21 cellular contexts compared by ENCODE assay signal in genomic region chr1:151242442-151242841, GRCh38. TPM values are rescaled to one million over a fixed set of nuclear protein-coding genes. Genes with fewer than 3 reads are reported as not detected.
DNase-seq lines count a peak whose midpoint lies in the region; ATAC-seq and TF ChIP-seq lines count a peak whose summit lies in the region.
"Had no signal": no experiment of that assay in that cellular context is flagged by ENCODE, and none has a peak within 500 bp of the region (broad histone marks: within the 10 kb centered on the region; RNA-seq: fewer than 3 reads in every experiment).

No MANE protein-coding gene starts in this region.

- H3K4me1 ChIP-seq in IMR-90 (ENCODE audit: control insufficient read depth, insufficient read depth, low read length), result peaks cover 4% of the 10 kb centered on the region

- no peak overlapping the region for H3K56ac ChIP-seq in IMR-90 (ENCODE audit: extremely low read depth, insufficient read depth, low read length)

- POLR2A ChIA-PET in IMR-90 (lab: Charles Lee; ENCODE audit: unreplicated experiment), result no interaction called here

- no peak overlapping the region for H3K23ac ChIP-seq in IMR-90 (ENCODE audit: low read depth, low read length)

- no peak overlapping the region for H3K9ac ChIP-seq in IMR-90 (ENCODE audit: low read depth, low read length)
- H3K9ac ChIP-seq: GM23248, KMS-11 had no signal

- no TSS peak for BruUV-seq in IMR-90 (replicated peaks; lab: Mats Ljungman, UMichigan)

- no peak overlapping the region for H3K4me3 Mint-ChIP-seq in activated T-cell treated with anti-CD3 and anti-CD28 coated beads, Interleukin-2, amount 50 U/mL, for 24 hours
- no peak overlapping the region for H3K4me3 Mint-ChIP-seq in activated T-helper 1 cell treated with anti-CD3 and anti-CD28 coated beads, Interleukin-12 subunit alpha, Interleukin-12 subunit beta, Interleukin-2, Interleukin-4 antibody, amounts not matched to agents 30 ng/mL and 10 ng/mL and 1 ng/mL, durations not matched to agents 14 hours and 24 hours and 36 hours
- H3K4me3 Mint-ChIP-seq: CD8-positive, alpha-beta T cell had no signal

- no peaks in the 10 kb centered on the region for H3K9me3 Mint-ChIP-seq in activated T-cell treated with anti-CD3 and anti-CD28 coated beads, Interleukin-2, amount 50 U/mL, for 24 hours
- H3K9me3 Mint-ChIP-seq in activated T-helper 1 cell treated with anti-CD3 and anti-CD28 coated beads, Interleukin-12 subunit alpha, Interleukin-12 subunit beta, Interleukin-2, Interleukin-4 antibody, amounts not matched to agents 30 ng/mL and 10 ng/mL and 1 ng/mL, durations not matched to agents 14 hours and 24 hours and 36 hours, result no peaks in the 10 kb centered on the region
- H3K9me3 Mint-ChIP-seq: CD8-positive, alpha-beta T cell had no signal

- intact Hi-C loops in IMR-90 (cut with micrococcal nuclease), result no loop called here
- intact Hi-C loops in activated T-helper 1 cell treated with anti-CD3 and anti-CD28 coated beads, Interleukin-12 subunit alpha, Interleukin-12 subunit beta, Interleukin-2, Interleukin-4 antibody, amounts not matched to agents 30 ng/mL and 10 ng/mL and 1 ng/mL, durations not matched to agents 14 hours and 24 hours and 36 hours (cut with micrococcal nuclease), result no loop called here

- no peak overlapping the region for H3K4ac ChIP-seq in IMR-90 (ENCODE audit: low read depth, low read length)

- no peak overlapping the region for H3K4me2 ChIP-seq in IMR-90 (ENCODE audit: low read depth, low read length)
- H3K4me2 ChIP-seq: KMS-11 had no signal

- peak overlapping the region; percentile 71 for H3K27ac Mint-ChIP-seq in activated T-cell treated with anti-CD3 and anti-CD28 coated beads, Interleukin-2, amount 50 U/mL, for 24 hours
- peak overlapping the region; percentile 23 for H3K27ac Mint-ChIP-seq in activated T-helper 1 cell treated with anti-CD3 and anti-CD28 coated beads, Interleukin-12 subunit alpha, Interleukin-12 subunit beta, Interleukin-2, Interleukin-4 antibody, amounts not matched to agents 30 ng/mL and 10 ng/mL and 1 ng/mL, durations not matched to agents 14 hours and 24 hours and 36 hours
- H3K27ac Mint-ChIP-seq: CD8-positive, alpha-beta T cell had no signal

- no peak overlapping the region for H2BK5ac ChIP-seq in IMR-90 (ENCODE audit: low read depth, low read length, poor library complexity, severe bottlenecking)

- no peak for TF ChIP-seq RAD21 in IMR-90 (IDR thresholded peaks at IDR 0.05; ENCODE audit: low read length)

- H4K20me1 ChIP-seq in IMR-90 (ENCODE audit: insufficient read depth, low read length), result peaks cover 16% of the 10 kb centered on the region; the same call in 1 of the 2 replicates

- no peaks in the 10 kb centered on the region for H3K27me3 Mint-ChIP-seq in activated T-cell treated with anti-CD3 and anti-CD28 coated beads, Interleukin-2, amount 50 U/mL, for 24 hours
- H3K27me3 Mint-ChIP-seq in activated T-helper 1 cell treated with anti-CD3 and anti-CD28 coated beads, Interleukin-12 subunit alpha, Interleukin-12 subunit beta, Interleukin-2, Interleukin-4 antibody, amounts not matched to agents 30 ng/mL and 10 ng/mL and 1 ng/mL, durations not matched to agents 14 hours and 24 hours and 36 hours (ENCODE audit: insufficient read depth), result no peaks in the 10 kb centered on the region

- H4K8ac ChIP-seq in IMR-90 (ENCODE audit: low read depth in 2 of 2, low read length in 2 of 2), result no peak overlapping the region

- H3K36me3 ChIP-seq in IMR-90 (ENCODE audit: control insufficient read depth, insufficient read depth, low read length), result peaks cover 57% of the 10 kb centered on the region

- CTCF ChIA-PET in IMR-90 (lab: Yijun Ruan, JAX), result interaction anchor here (0.9 to 1.4 kb wide), 2 partner anchors 8 to 9 kb away, joined by 3 to 5 read pairs; no protein-coding TSS in a partner anchor

- no peaks in the 10 kb centered on the region for H3K9me3 ChIP-seq in IMR-90 (ENCODE audit: control insufficient read depth, insufficient read depth, low read length)
- H3K9me3 ChIP-seq: HAP-1 had no signal

- ATAC-seq in IMR-90 (ENCODE audit: low read depth) (no peak), GM19023 (IDR thresholded peaks at IDR 0.05; ENCODE audit: unreplicated experiment) (no peak)
- ATAC-seq: CD8-positive, alpha-beta T cell; Panc1 had no signal

- no peak overlapping the region for H4K5ac ChIP-seq in IMR-90 (ENCODE audit: low read depth, low read length)

- H2BK120ac ChIP-seq in IMR-90 (ENCODE audit: low read depth, low read length), result no peak overlapping the region

- H4K91ac ChIP-seq in IMR-90 (ENCODE audit: insufficient read depth, low read depth, low read length), result no peak overlapping the region

- in situ Hi-C loops in IMR-90 (cut with MboI; ENCODE audit: low sequenced_read_pairs), result no loop called here

- 100% methylated on average over 2 of the region's 2 CpGs; no CpG with 5 or more reads in 1 of the 2 experiments for WGBS in IMR-90 (ENCODE audit: extremely low coverage in 2 of 2, insufficient read length in 1 of 2), 2 experiments

- peaks cover 25 to 36% of the 10 kb centered on the region in 2 experiments for H3K79me1 ChIP-seq in IMR-90 (ENCODE audit: low read depth in 1 of 2, low read length in 2 of 2)

- peaks cover 98% of the 10 kb centered on the region for H3K36me3 Mint-ChIP-seq in activated T-cell treated with anti-CD3 and anti-CD28 coated beads, Interleukin-2, amount 50 U/mL, for 24 hours (ENCODE audit: low read depth)
- H3K36me3 Mint-ChIP-seq in activated T-helper 1 cell treated with anti-CD3 and anti-CD28 coated beads, Interleukin-12 subunit alpha, Interleukin-12 subunit beta, Interleukin-2, Interleukin-4 antibody, amounts not matched to agents 30 ng/mL and 10 ng/mL and 1 ng/mL, durations not matched to agents 14 hours and 24 hours and 36 hours (ENCODE audit: low read depth), result peaks cover 52% of the 10 kb centered on the region

- H2AK9ac ChIP-seq in IMR-90 (replicated peaks; ENCODE audit: low read depth, low read length, poor library complexity), result no peak overlapping the region

- TF ChIP-seq POLR2A in IMR-90 (IDR thresholded peaks at IDR 0.05; ENCODE audit: low read depth, low read length), result no peak

- TF ChIP-seq CTCF in IMR-90 (conservative IDR thresholded peaks at IDR 0.05; ENCODE audit: low read depth, low read length) (no peak), fibroblast of the aortic adventitia (IDR thresholded peaks at IDR 0.05; ENCODE audit: insufficient read depth, low read length) (no peak)

- H2BK20ac ChIP-seq in IMR-90 (ENCODE audit: low read depth, low read length), result no peak overlapping the region

- no peak overlapping the region for H3K4me3 ChIP-seq in IMR-90 (ENCODE audit: insufficient read depth, low read depth, low read length)
- H3K4me3 ChIP-seq in fibroblast of the aortic adventitia (ENCODE audit: low read depth, low read length), result no peak overlapping the region
- H3K4me3 ChIP-seq: GM23248, HAP-1 had no signal

- H3K27ac ChIP-seq in IMR-90 (ENCODE audit: insufficient read depth, low read length) (no peak overlapping the region), caudate nucleus (ENCODE audit: low read depth, low read length) (no peak overlapping the region)
- H3K27ac ChIP-seq: GM23248, HL-60, KMS-11 had no signal

- H3K9me1 ChIP-seq in IMR-90 (ENCODE audit: insufficient read depth, low read length), result peaks cover 3% of the 10 kb centered on the region

- no peak overlapping the region for H2AFZ ChIP-seq in IMR-90 (replicated peaks; ENCODE audit: low read length, poor library complexity)
- H2AFZ ChIP-seq: GM23248 had no signal

- H3K27me3 ChIP-seq in IMR-90 (ENCODE audit: control insufficient read depth, insufficient read depth, low read length), result no peaks in the 10 kb centered on the region

- H2BK15ac ChIP-seq in IMR-90 (ENCODE audit: low read depth, low read length), result no peak overlapping the region

- DNase-seq in activated T-cell treated with anti-CD3 and anti-CD28 coated beads, Interleukin-2, amount 50 U/mL, for 24 hours, result no peak
- no peak for DNase-seq in activated T-cell treated with anti-CD3 and anti-CD28 coated beads for 4 hours
- DNase-seq in IMR-90, result no peak
- no peak for DNase-seq in activated T-helper 1 cell treated with anti-CD3 and anti-CD28 coated beads, Interleukin-12 subunit alpha, Interleukin-12 subunit beta, Interleukin-2, Interleukin-4 antibody, amounts not matched to agents 30 ng/mL and 10 ng/mL and 1 ng/mL, durations not matched to agents 14 hours and 24 hours and 36 hours (ENCODE audit: low spot score)
- peak; percentile 19 for DNase-seq in fibroblast of the aortic adventitia (ENCODE audit: low read depth)
- no peak for DNase-seq in caudate nucleus (lab: John Stamatoyannopoulos, UW)
- DNase-seq in NCI-H1092 treated with DMSO at 0.1 percent for 48 hours (lab: John Stamatoyannopoulos, UW), result no peak
- DNase-seq: AML-193; CD8-positive, alpha-beta T cell; GM23248; NCI-H1105; NCI-H146; NCI-H2029; NCI-H226; NCI-H510A treated with DMSO at 0.1 percent for 48 hours; NCI-H82 had no signal

- dilution Hi-C loops in IMR-90 (cut with HindIII; ENCODE audit: low sequenced_read_pairs, unreplicated experiment), result no loop called here

- peaks cover 2% of the 10 kb centered on the region for H3K4me1 Mint-ChIP-seq in activated T-cell treated with anti-CD3 and anti-CD28 coated beads, Interleukin-2, amount 50 U/mL, for 24 hours (ENCODE audit: low read depth)
- peaks cover 5% of the 10 kb centered on the region for H3K4me1 Mint-ChIP-seq in activated T-helper 1 cell treated with anti-CD3 and anti-CD28 coated beads, Interleukin-12 subunit alpha, Interleukin-12 subunit beta, Interleukin-2, Interleukin-4 antibody, amounts not matched to agents 30 ng/mL and 10 ng/mL and 1 ng/mL, durations not matched to agents 14 hours and 24 hours and 36 hours (ENCODE audit: low read depth)

- H3K18ac ChIP-seq in IMR-90 (ENCODE audit: low read depth, low read length), result no peak overlapping the region

- H3K14ac ChIP-seq in IMR-90 (replicated peaks; ENCODE audit: low read depth, low read length), result no peak overlapping the region

- no peak overlapping the region for H2AK5ac ChIP-seq in IMR-90 (ENCODE audit: low read depth, low read length)

RNA-seq across cellular contexts. Expression of gene PSMD4, which starts 12.1 kb away (rescaled TPM):
- total RNA-seq in IMR-90 (2012; rRNA removed), result 289 and 349 TPM in 2 replicates
- 282 and 314 TPM in 2 replicates for polyA plus RNA-seq in IMR-90 (2012; rRNA removed)
- 247 and 276 TPM in 2 replicates for polyA plus RNA-seq in IMR-90 (2012; cell fraction: cytosol; rRNA removed)
- polyA plus RNA-seq in IMR-90 (2012; cell fraction: nucleus; rRNA removed; ENCODE audit: low replicate concordance), result 150 and 155 TPM in 2 replicates
- total RNA-seq in activated T-helper 1 cell treated with anti-CD3 and anti-CD28 coated beads, Interleukin-12 subunit alpha, Interleukin-12 subunit beta, Interleukin-2, Interleukin-4 antibody, amounts not matched to agents 30 ng/mL and 10 ng/mL and 1 ng/mL, durations not matched to agents 14 hours and 24 hours and 36 hours, result 276 and 285 TPM in 2 replicates
- 111 and 139 TPM in 2 replicates for total RNA-seq in fibroblast of the aortic adventitia (ENCODE audit: low replicate concordance)

RNA-seq across cellular contexts. Expression of gene ZNF687, which starts 39.7 kb away (rescaled TPM):
- 5.7 and 6.4 TPM in 2 replicates for total RNA-seq in IMR-90 (2012; rRNA removed)
- 10.8 and 13.7 TPM in 2 replicates for polyA plus RNA-seq in IMR-90 (2012; rRNA removed)
- polyA plus RNA-seq in IMR-90 (2012; cell fraction: cytosol; rRNA removed), result 5.8 and 12.6 TPM in 2 replicates
- polyA plus RNA-seq in IMR-90 (2012; cell fraction: nucleus; rRNA removed; ENCODE audit: low replicate concordance), result 22.7 and 52.2 TPM in 2 replicates
- total RNA-seq in activated T-helper 1 cell treated with anti-CD3 and anti-CD28 coated beads, Interleukin-12 subunit alpha, Interleukin-12 subunit beta, Interleukin-2, Interleukin-4 antibody, amounts not matched to agents 30 ng/mL and 10 ng/mL and 1 ng/mL, durations not matched to agents 14 hours and 24 hours and 36 hours, result 26.9 and 27.3 TPM in 2 replicates
- total RNA-seq in fibroblast of the aortic adventitia (ENCODE audit: low replicate concordance), result 7.0 and 14.2 TPM in 2 replicates

RNA-seq across cellular contexts. Expression of gene PIP5K1A, which starts 44.1 kb away (rescaled TPM):
- 52.5 and 59.1 TPM in 2 replicates for total RNA-seq in IMR-90 (2012; rRNA removed)
- polyA plus RNA-seq in IMR-90 (2012; rRNA removed), result 85.5 and 105 TPM in 2 replicates
- polyA plus RNA-seq in IMR-90 (2012; cell fraction: cytosol; rRNA removed), result 30.9 and 48.4 TPM in 2 replicates
- 34.4 and 218 TPM in 2 replicates for polyA plus RNA-seq in IMR-90 (2012; cell fraction: nucleus; rRNA removed; ENCODE audit: low replicate concordance)
- 98.9 and 101 TPM in 2 replicates for total RNA-seq in activated T-helper 1 cell treated with anti-CD3 and anti-CD28 coated beads, Interleukin-12 subunit alpha, Interleukin-12 subunit beta, Interleukin-2, Interleukin-4 antibody, amounts not matched to agents 30 ng/mL and 10 ng/mL and 1 ng/mL, durations not matched to agents 14 hours and 24 hours and 36 hours
- total RNA-seq in fibroblast of the aortic adventitia (ENCODE audit: low replicate concordance), result 56.4 and 86.4 TPM in 2 replicates

RNA-seq across cellular contexts. Expression of gene VPS72, which starts 52.4 kb away (rescaled TPM):
- 51.3 and 53.6 TPM in 2 replicates for total RNA-seq in IMR-90 (2012; rRNA removed)
- 62.3 and 64.5 TPM in 2 replicates for polyA plus RNA-seq in IMR-90 (2012; rRNA removed)
- 37.1 and 43.4 TPM in 2 replicates for polyA plus RNA-seq in IMR-90 (2012; cell fraction: cytosol; rRNA removed)
- polyA plus RNA-seq in IMR-90 (2012; cell fraction: nucleus; rRNA removed; ENCODE audit: low replicate concordance), result 20.6 and 33.3 TPM in 2 replicates
- 90.0 and 96.4 TPM in 2 replicates for total RNA-seq in activated T-helper 1 cell treated with anti-CD3 and anti-CD28 coated beads, Interleukin-12 subunit alpha, Interleukin-12 subunit beta, Interleukin-2, Interleukin-4 antibody, amounts not matched to agents 30 ng/mL and 10 ng/mL and 1 ng/mL, durations not matched to agents 14 hours and 24 hours and 36 hours
- total RNA-seq in fibroblast of the aortic adventitia (ENCODE audit: low replicate concordance), result 9.2 and 42.8 TPM in 2 replicates
